16 cellular contexts compared by ENCODE assay signal in genomic region chr2:120797421-120798289, GRCh38.
DNase-seq lines count a peak whose midpoint lies in the region; ATAC-seq and TF ChIP-seq lines count a peak whose summit lies in the region.
"Had no signal": no experiment of that assay in that cellular context is flagged by ENCODE, and none has a peak within 500 bp of the region (broad histone marks: within the 10 kb centered on the region; RNA-seq: fewer than 3 reads in every experiment).

No MANE protein-coding gene starts in this region.

- H3K27me3 ChIP-seq in endodermal cell (ENCODE audit: control insufficient read depth, insufficient read depth, low read length, poor library complexity, severe bottlenecking) (no peaks in the 10 kb centered on the region), neuronal stem cell (ENCODE audit: control insufficient read depth in 3 of 3, insufficient read depth in 3 of 3, low read depth in 1 of 3, low read length in 3 of 3) (no peaks in the 10 kb centered on the region), SJCRH30 (no peaks in the 10 kb centered on the region)
- H3K27me3 ChIP-seq: BLaER1 treated with 17β-estradiol and CSF1 and Interleukin-3, amounts not matched to agents 10 nM and 100 nM; left lung had no signal

- peak overlapping the region; percentile 41 for H3K27ac ChIP-seq in endodermal cell (ENCODE audit: low read depth, low read length)
- H3K27ac ChIP-seq in neuronal stem cell (replicated peaks; ENCODE audit: low read length), result no peak overlapping the region
- H3K27ac ChIP-seq in SJCRH30, result no peak overlapping the region
- H3K27ac ChIP-seq: left lung had no signal

- H3K18ac ChIP-seq in neuronal stem cell (ENCODE audit: low read length), result peak overlapping the region; percentile 50

- no peak for ATAC-seq in HG03097 (IDR thresholded peaks at IDR 0.05; ENCODE audit: low FRiP score, unreplicated experiment)
- ATAC-seq: left lung had no signal

- H3K79me1 ChIP-seq in neuronal stem cell (ENCODE audit: low read depth, low read length), result peaks cover 22% of the 10 kb centered on the region

- H3K4ac ChIP-seq in neuronal stem cell (ENCODE audit: low read length), result no peak overlapping the region

- in situ Hi-C loops in G401 (cut with HindIII; ENCODE audit: low sequenced_read_pairs), result no loop called here

- H3K27ac Mint-ChIP-seq in endodermal cell, result peak overlapping the region; percentile 17

- 90 to 93% methylated on average over 11 to 24 of the region's 24 CpGs for WGBS in endodermal cell (ENCODE audit: insufficient coverage in 1 of 2, insufficient read length in 1 of 2), 2 experiments
- WGBS in neuronal stem cell (ENCODE audit: extremely low coverage in 2 of 2, insufficient read length in 2 of 2, insufficient replicate concordance in 1 of 2), 2 donors, result no CpG with 5 or more reads among the region's 24 CpGs
- WGBS in lower leg skin, 2 donors, result 66 to 69% methylated on average over 23 to 24 of the region's 24 CpGs

- H3K4me1 Mint-ChIP-seq in endodermal cell, result peaks cover 34% of the 10 kb centered on the region

- H3K23ac ChIP-seq in neuronal stem cell (ENCODE audit: low read depth, low read length, poor library complexity), result no peak overlapping the region

- H4K8ac ChIP-seq in neuronal stem cell (ENCODE audit: low read depth, low read length), result no peak overlapping the region

- H2BK5ac ChIP-seq in neuronal stem cell (ENCODE audit: low read length), result no peak overlapping the region

- H3K4me1 ChIP-seq in endodermal cell (ENCODE audit: control insufficient read depth, insufficient read depth, low read length), result no peaks in the 10 kb centered on the region
- H3K4me1 ChIP-seq in neuronal stem cell (ENCODE audit: control insufficient read depth in 2 of 2, insufficient read depth in 1 of 2, low read depth in 1 of 2, low read length in 2 of 2), result peaks cover 4 to 34% of the 10 kb centered on the region in 2 donors
- peaks cover 14% of the 10 kb centered on the region for H3K4me1 ChIP-seq in SJCRH30
- H3K4me1 ChIP-seq: left lung had no signal

- no peak overlapping the region for H3K14ac ChIP-seq in neuronal stem cell (ENCODE audit: low read length)

- H2BK120ac ChIP-seq in neuronal stem cell (ENCODE audit: low read depth, low read length), result no peak overlapping the region

- DNase-seq in G401 (ENCODE audit: low spot score) (peak; percentile 87), NCI-H446 treated with DMSO at 0.1 percent for 48 hours (lab: John Stamatoyannopoulos, UW) (peak; percentile 81), endodermal cell (peak; percentile 76), neuronal stem cell (ENCODE audit: low spot score) (no peak), SJCRH30 (no peak), lower leg skin (ENCODE audit: low spot score in 2 of 2) (no peak), NCI-H2029 treated with DMSO at 0.1 percent for 48 hours (lab: John Stamatoyannopoulos, UW) (no peak)
- DNase-seq: activated CD4-positive, alpha-beta T cell treated with anti-CD3 and anti-CD28 coated beads for 1 hour; activated effector memory CD4-positive, alpha-beta T cell treated with Interleukin-2 at 50 U/mL for 16 hours; NCI-H146; NCI-H510A; T1000; trophoblast cell had no signal

- no peak for TF ChIP-seq CTCF in endodermal cell (conservative IDR thresholded peaks at IDR 0.05)
- TF ChIP-seq CTCF in lower leg skin (IDR thresholded peaks at IDR 0.05), result no peak

- H3K4me3 ChIP-seq in endodermal cell (ENCODE audit: low read length), result no peak overlapping the region
- no peak overlapping the region for H3K4me3 ChIP-seq in neuronal stem cell (ENCODE audit: low read length in 2 of 2)
- no peak overlapping the region for H3K4me3 ChIP-seq in SJCRH30
- no peak overlapping the region for H3K4me3 ChIP-seq in lower leg skin (ENCODE audit: low read depth, poor library complexity, severe bottlenecking)
- H3K4me3 ChIP-seq: BLaER1 treated with 17β-estradiol and CSF1 and Interleukin-3, amounts not matched to agents 10 nM and 100 nM; left lung had no signal

- peaks cover 1% of the 10 kb centered on the region for H3K27me3 Mint-ChIP-seq in endodermal cell (ENCODE audit: insufficient read depth)

- H3K9ac ChIP-seq in endodermal cell (ENCODE audit: extremely low read depth, low read length, poor library complexity, severe bottlenecking) (no peak overlapping the region), neuronal stem cell (ENCODE audit: low read depth, low read length, poor library complexity) (no peak overlapping the region)
- H3K9ac ChIP-seq: BLaER1 treated with 17β-estradiol and CSF1 and Interleukin-3, amounts not matched to agents 10 nM and 100 nM had no signal

- H3K36me3 ChIP-seq in endodermal cell (ENCODE audit: control insufficient read depth, insufficient read depth, low read length), result no peaks in the 10 kb centered on the region
- H3K36me3 ChIP-seq in neuronal stem cell (replicated peaks in 1 of 2; ENCODE audit: control insufficient read depth in 2 of 2, insufficient read depth in 2 of 2, low read length in 2 of 2), result peaks cover 6 to 78% of the 10 kb centered on the region in 2 donors
- H3K36me3 ChIP-seq in SJCRH30, result no peaks in the 10 kb centered on the region
- H3K36me3 ChIP-seq: BLaER1 treated with 17β-estradiol and CSF1 and Interleukin-3, amounts not matched to agents 10 nM and 100 nM; left lung had no signal

- no peak overlapping the region for H3K4me2 ChIP-seq in neuronal stem cell (ENCODE audit: insufficient read depth, low read length, poor library complexity, severe bottlenecking)

- H4K91ac ChIP-seq in neuronal stem cell (ENCODE audit: low read depth, low read length, poor library complexity), result no peak overlapping the region

- H3K9me3 ChIP-seq in endodermal cell (ENCODE audit: control insufficient read depth, low read length), result no peaks in the 10 kb centered on the region
- H3K9me3 ChIP-seq in neuronal stem cell (replicated peaks in 1 of 2; ENCODE audit: control insufficient read depth in 2 of 2, insufficient read depth in 1 of 2, low read depth in 1 of 2, low read length in 2 of 2), result no peaks in the 10 kb centered on the region
- no peaks in the 10 kb centered on the region for H3K9me3 ChIP-seq in SJCRH30 (replicated peaks)
- H3K9me3 ChIP-seq: BLaER1 treated with 17β-estradiol and CSF1 and Interleukin-3, amounts not matched to agents 10 nM and 100 nM; left lung had no signal

- H3K4me3 Mint-ChIP-seq in endodermal cell, result no peak overlapping the region

- H2AK5ac ChIP-seq in neuronal stem cell (ENCODE audit: low read depth, low read length), result peak overlapping the region; percentile 65

- H2BK15ac ChIP-seq in neuronal stem cell (ENCODE audit: low read length), result no peak overlapping the region

- H3K36me3 Mint-ChIP-seq in endodermal cell (ENCODE audit: low read depth), result peaks cover 9% of the 10 kb centered on the region

- no peaks in the 10 kb centered on the region for H3K9me3 Mint-ChIP-seq in endodermal cell

- no peak for TF ChIP-seq POLR2A in lower leg skin (IDR thresholded peaks at IDR 0.05)

- intact Hi-C loops in lower leg skin (cut with DNase I; ENCODE audit: low total_unique reads), result no loop called here

- H2BK12ac ChIP-seq in neuronal stem cell (ENCODE audit: low read length), result no peak overlapping the region

- H2AFZ ChIP-seq in neuronal stem cell (ENCODE audit: low read length), result no peak overlapping the region

Comparison
In these comparisons a context has a peak if more than half of its experiments do, and no peak if none do; other contexts are left out.
1. DNase-seq: peak in G401 (single experiment), NCI-H446 treated with DMSO at 0.1 percent for 48 hours (single experiment) and endodermal cell (single experiment); none in neuronal stem cell (single experiment), SJCRH30 (0 of 2), lower leg skin (0 of 2) and NCI-H2029 treated with DMSO at 0.1 percent for 48 hours (single experiment).